Comparison of ENCODE assay signal across 8 cellular contexts in genomic region chr15:84034831-84035753, GRCh38.
DNase-seq lines count a peak whose midpoint lies in the region; ATAC-seq, FAIRE-seq and TF ChIP-seq lines count a peak whose summit lies in the region.

No MANE protein-coding gene starts in this region.

- WGBS in gastroesophageal sphincter (ENCODE audit: low coverage in 1 of 2), 2 donors: 9 to 26% methylated on average over 2 to 3 of the region's 3 CpGs
- 4 to 19% (median 9%) methylated on average over 3 of the region's 3 CpGs for WGBS in small intestine, 3 donors

- H3K4me3 ChIP-seq in gastroesophageal sphincter (no peak overlapping the region), small intestine (ENCODE audit: low read depth in 1 of 2, low read length in 2 of 2) (no peak overlapping the region)

- H3K27ac ChIP-seq in gastroesophageal sphincter: no peak overlapping the region
- no peak overlapping the region for H3K27ac ChIP-seq in small intestine (ENCODE audit: low read depth in 1 of 2, low read length in 1 of 2)
- no peak overlapping the region for H3K27ac ChIP-seq in caudate nucleus (ENCODE audit: low read depth, low read length)

- H3K9me3 ChIP-seq in gastroesophageal sphincter (no peaks in the 10 kb centered on the region), small intestine (ENCODE audit: control insufficient read depth, low read depth) (no peaks in the 10 kb centered on the region)

- no peaks in the 10 kb centered on the region for H3K4me1 ChIP-seq in gastroesophageal sphincter
- no peaks in the 10 kb centered on the region for H3K4me1 ChIP-seq in small intestine (ENCODE audit: control insufficient read depth in 2 of 2, insufficient read depth in 1 of 2, low read depth in 1 of 2, low read length in 1 of 2)

- no peak for FAIRE-seq in small intestine (lab: Jason Lieb, UNC)

- no peak for TF ChIP-seq EP300 in gastroesophageal sphincter (IDR thresholded peaks at IDR 0.05)

- peaks cover 0 to 12% of the 10 kb centered on the region in 2 donors for H3K36me3 ChIP-seq in gastroesophageal sphincter
- no peaks in the 10 kb centered on the region for H3K36me3 ChIP-seq in small intestine (ENCODE audit: control insufficient read depth in 2 of 2, insufficient read depth in 2 of 2, low read length in 2 of 2)

- H3K27me3 ChIP-seq in gastroesophageal sphincter: no peaks in the 10 kb centered on the region
- H3K27me3 ChIP-seq in small intestine (ENCODE audit: control insufficient read depth in 2 of 2, insufficient read depth in 2 of 2, low read length in 2 of 2): peaks cover 0 to 3% of the 10 kb centered on the region in 2 donors

- no peak for ATAC-seq in gastroesophageal sphincter
- no peak for ATAC-seq in GM19328 (IDR thresholded peaks at IDR 0.05; ENCODE audit: unreplicated experiment)
- ATAC-seq in GM21367 (IDR thresholded peaks at IDR 0.05; ENCODE audit: unreplicated experiment): no peak

- TF ChIP-seq CTCF in AG09319 (IDR thresholded peaks at IDR 0.05; ENCODE audit: low read depth, low read length) (peak; percentile 38), gastroesophageal sphincter (IDR thresholded peaks at IDR 0.05) (peak; percentile 31 to 55 (median 42))

- DNase-seq in AG09319 (ENCODE audit: extremely low read depth, low read depth): no peak
- DNase-seq in H4 (ENCODE audit: low spot score): peak; percentile 17
- peak; percentile 27 for DNase-seq in RPMI7951 (ENCODE audit: low read depth)
- DNase-seq in small intestine: peak; percentile 4
- DNase-seq in caudate nucleus (lab: John Stamatoyannopoulos, UW): no peak

- TF ChIP-seq POLR2A in gastroesophageal sphincter (IDR thresholded peaks at IDR 0.05): no peak

Comparison
In these comparisons a context has a peak if more than half of its experiments do, and no peak if none do; other contexts are left out.
1. DNase-seq: peak in H4 (single experiment), RPMI7951 (single experiment) and small intestine (single experiment); none in AG09319 (single experiment) and caudate nucleus (0 of 61).